ENCODE assay signal across 1 cellular context in the genomic region with DNA sequence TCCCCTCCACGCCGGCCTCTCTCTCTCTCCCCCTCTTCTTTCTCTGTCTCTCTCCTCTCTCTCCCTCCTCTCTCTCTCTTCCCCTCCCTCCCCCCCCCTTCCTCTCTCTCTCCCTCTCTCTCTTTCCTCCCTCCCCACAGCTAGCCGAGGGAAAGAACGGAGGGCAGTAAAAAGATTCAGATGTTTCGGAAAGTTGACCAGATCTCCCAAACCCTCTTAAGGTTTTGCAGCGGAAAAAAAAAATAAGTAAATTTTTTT.
TF ChIP-seq lines count a peak whose summit lies in the region.

No MANE protein-coding gene starts in this region.

TF ChIP-seq in IMR-90, 13 proteins besides CTCF, POLR2A, EP300 and RAD21 (continued from another document):
- TF ChIP-seq FOS (IDR thresholded peaks at IDR 0.05; ENCODE audit: low read depth, low read length) = no peak
- no peak for TF ChIP-seq NFE2L2 (IDR thresholded peaks at IDR 0.05; ENCODE audit: low read depth, low read length)
- TF ChIP-seq RFX5 (IDR thresholded peaks at IDR 0.05; ENCODE audit: low read depth, low read length) = no peak
- TF ChIP-seq, protein P1, sequence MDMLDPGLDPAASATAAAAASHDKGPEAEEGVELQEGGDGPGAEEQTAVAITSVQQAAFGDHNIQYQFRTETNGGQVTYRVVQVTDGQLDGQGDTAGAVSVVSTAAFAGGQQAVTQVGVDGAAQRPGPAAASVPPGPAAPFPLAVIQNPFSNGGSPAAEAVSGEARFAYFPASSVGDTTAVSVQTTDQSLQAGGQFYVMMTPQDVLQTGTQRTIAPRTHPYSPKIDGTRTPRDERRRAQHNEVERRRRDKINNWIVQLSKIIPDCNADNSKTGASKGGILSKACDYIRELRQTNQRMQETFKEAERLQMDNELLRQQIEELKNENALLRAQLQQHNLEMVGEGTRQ (IDR thresholded peaks at IDR 0.05; ENCODE audit: low read depth, low read length) = no peak
- TF ChIP-seq BHLHE40 (IDR thresholded peaks at IDR 0.05; ENCODE audit: low read depth, low read length) = no peak
